31 cellular contexts compared by ENCODE assay signal in the genomic region with DNA sequence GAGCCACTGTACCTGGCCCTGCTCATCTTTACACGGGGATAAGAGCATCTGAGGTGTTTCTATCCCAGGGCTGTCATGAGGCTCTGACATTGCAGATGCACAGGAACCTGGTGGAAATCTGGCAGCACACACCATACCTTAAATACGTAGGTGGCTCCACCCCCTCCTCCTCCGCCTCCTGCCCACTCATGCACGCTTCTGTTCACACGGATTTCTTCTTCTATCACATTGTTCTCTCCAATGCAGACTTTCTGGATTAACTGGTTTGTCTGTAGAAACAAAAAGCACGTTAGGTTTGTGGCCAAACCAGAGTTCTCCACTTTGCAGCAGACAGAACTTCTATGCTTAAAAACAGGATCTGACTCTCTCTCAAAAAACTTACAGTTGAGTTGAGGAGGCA.
A peak's percentile ranks its signal among the peaks of the same experiment; 100 is the strongest.
DNase-seq lines count a peak whose midpoint lies in the region; ATAC-seq lines count a peak whose summit lies in the region.
"Had no signal": no experiment of that assay in that cellular context is flagged by ENCODE, and none has a peak within 500 bp of the region (broad histone marks: within the 10 kb centered on the region; RNA-seq: fewer than 3 reads in every experiment).

No MANE protein-coding gene starts in this region.

- ATAC-seq in stimulated activated memory B cell treated with anti-CD40 and anti-IgM and Interleukin-4, amounts not matched to agents 10 μg/mL and 1 μg/mL and 100 μg/mL, for 72 hours = no peak
- ATAC-seq: activated T-cell treated with anti-CD3 and anti-CD28 coated beads, Interleukin-2, amount 50 U/mL, for 72 hours; CD8-positive, alpha-beta T cell; gastrocnemius medialis; natural killer cell treated with Interleukin-12 subunit alpha and Interleukin-12 subunit beta and Interleukin-15 and Interleukin-18, amount 100 ng/mL, for 72 hours; right cardiac atrium; T-helper 17 cell had no signal

- H3K4me1 Mint-ChIP-seq in stimulated activated memory B cell treated with anti-CD40 and anti-IgM and Interleukin-4, amounts not matched to agents 10 μg/mL and 1 μg/mL and 100 μg/mL, for 72 hours = no peaks in the 10 kb centered on the region
- H3K4me1 Mint-ChIP-seq: activated CD4-positive, alpha-beta T cell treated with anti-CD3 and anti-CD28 coated beads, Interleukin-2, amount 10 ng/mL, durations not matched to agents 24 days and 14 days; activated naive CD4-positive, alpha-beta T cell treated with anti-CD3 and anti-CD28 coated beads, Interleukin-2, amount 10 ng/mL, durations not matched to agents 7 days and 5 days had no signal

- DNase-seq in NCI-H345 (lab: John Stamatoyannopoulos, UW) (peak; percentile 56), NCI-H345 treated with DMSO at 0.1 percent for 48 hours (lab: John Stamatoyannopoulos, UW; ENCODE audit: unreplicated experiment) (no peak), NCI-H510A treated with DMSO at 0.1 percent for 48 hours (lab: John Stamatoyannopoulos, UW) (peak; percentile 62), islet precursor cell (peak; percentile 68), ureter (ENCODE audit: low spot score) (peak; percentile 62), GF-D8 (lab: John Stamatoyannopoulos, UW) (no peak)
- no peak for DNase-seq in activated CD4-positive, alpha-beta T cell treated with anti-CD3 and anti-CD28 coated beads, Interleukin-2, amount 50 U/mL, for 4 hours
- DNase-seq: 8988T; activated CD4-positive, alpha-beta T cell treated with anti-CD3 and anti-CD28 coated beads, Interleukin-2, amount 10 ng/mL, durations not matched to agents 24 days and 14 days; activated naive CD4-positive, alpha-beta T cell treated with anti-CD3 and anti-CD28 coated beads, Interleukin-2, amount 10 ng/mL, durations not matched to agents 7 days and 5 days; activated T-cell treated with anti-CD3 and anti-CD28 coated beads, Interleukin-2, amount 50 U/mL, for 72 hours; amygdala; CD8-positive, alpha-beta T cell; colonic mucosa; DMS153; effector memory CD4-positive, alpha-beta T cell; esophagus squamous epithelium; gastrocnemius medialis; H7; hippocampal formation; NCI-H1105 treated with DMSO at 0.1 percent for 48 hours; NCI-H2107; ovary; right cardiac atrium; stimulated activated CD4-positive, alpha-beta T cell treated with anti-CD3 and anti-CD28 coated beads, Interleukin-12 subunit alpha, Interleukin-12 subunit beta, amount 100 ng/mL, for 4 hours; stimulated activated CD4-positive, alpha-beta T cell treated with anti-CD3 and anti-CD28 coated beads, Interleukin-4, amount 100 ng/mL, for 24 hours; stimulated activated naive CD4-positive, alpha-beta T cell; T-helper 17 cell; WERI-Rb-1 had no signal

- H3K36me3 Mint-ChIP-seq in stimulated activated memory B cell treated with anti-CD40 and anti-IgM and Interleukin-4, amounts not matched to agents 10 μg/mL and 1 μg/mL and 100 μg/mL, for 72 hours = no peaks in the 10 kb centered on the region
- H3K36me3 Mint-ChIP-seq: activated naive CD4-positive, alpha-beta T cell treated with anti-CD3 and anti-CD28 coated beads, Interleukin-2, amount 10 ng/mL, durations not matched to agents 7 days and 5 days; CD8-positive, alpha-beta T cell; natural killer cell treated with Interleukin-12 subunit alpha and Interleukin-12 subunit beta and Interleukin-15 and Interleukin-18, amount 100 ng/mL, for 72 hours had no signal

- no peaks in the 10 kb centered on the region for H3K9me3 Mint-ChIP-seq in stimulated activated memory B cell treated with anti-CD40 and anti-IgM and Interleukin-4, amounts not matched to agents 10 μg/mL and 1 μg/mL and 100 μg/mL, for 72 hours
- H3K9me3 Mint-ChIP-seq: activated CD4-positive, alpha-beta T cell treated with anti-CD3 and anti-CD28 coated beads, Interleukin-2, amount 10 ng/mL, durations not matched to agents 24 days and 14 days; activated naive CD4-positive, alpha-beta T cell treated with anti-CD3 and anti-CD28 coated beads, Interleukin-2, amount 10 ng/mL, durations not matched to agents 7 days and 5 days; activated T-cell treated with anti-CD3 and anti-CD28 coated beads, Interleukin-2, amount 50 U/mL, for 72 hours; CD8-positive, alpha-beta T cell; natural killer cell treated with Interleukin-12 subunit alpha and Interleukin-12 subunit beta and Interleukin-15 and Interleukin-18, amount 100 ng/mL, for 72 hours had no signal

- H3K27ac Mint-ChIP-seq in stimulated activated memory B cell treated with anti-CD40 and anti-IgM and Interleukin-4, amounts not matched to agents 10 μg/mL and 1 μg/mL and 100 μg/mL, for 72 hours = no peak overlapping the region
- H3K27ac Mint-ChIP-seq: activated CD4-positive, alpha-beta T cell treated with anti-CD3 and anti-CD28 coated beads, Interleukin-2, amount 10 ng/mL, durations not matched to agents 24 days and 14 days; activated naive CD4-positive, alpha-beta T cell treated with anti-CD3 and anti-CD28 coated beads, Interleukin-2, amount 10 ng/mL, durations not matched to agents 7 days and 5 days; activated T-cell treated with anti-CD3 and anti-CD28 coated beads, Interleukin-2, amount 50 U/mL, for 72 hours; CD8-positive, alpha-beta T cell; natural killer cell treated with Interleukin-12 subunit alpha and Interleukin-12 subunit beta and Interleukin-15 and Interleukin-18, amount 100 ng/mL, for 72 hours; T-helper 17 cell had no signal

- no peak overlapping the region for H3K4me3 Mint-ChIP-seq in stimulated activated memory B cell treated with anti-CD40 and anti-IgM and Interleukin-4, amounts not matched to agents 10 μg/mL and 1 μg/mL and 100 μg/mL, for 72 hours
- H3K4me3 Mint-ChIP-seq: activated CD4-positive, alpha-beta T cell treated with anti-CD3 and anti-CD28 coated beads, Interleukin-2, amount 10 ng/mL, durations not matched to agents 24 days and 14 days; activated naive CD4-positive, alpha-beta T cell treated with anti-CD3 and anti-CD28 coated beads, Interleukin-2, amount 10 ng/mL, durations not matched to agents 7 days and 5 days; activated T-cell treated with anti-CD3 and anti-CD28 coated beads, Interleukin-2, amount 50 U/mL, for 72 hours; CD8-positive, alpha-beta T cell; natural killer cell treated with Interleukin-12 subunit alpha and Interleukin-12 subunit beta and Interleukin-15 and Interleukin-18, amount 100 ng/mL, for 72 hours; T-helper 17 cell had no signal

- H3K27me3 Mint-ChIP-seq in stimulated activated memory B cell treated with anti-CD40 and anti-IgM and Interleukin-4, amounts not matched to agents 10 μg/mL and 1 μg/mL and 100 μg/mL, for 72 hours = peaks cover 33% of the 10 kb centered on the region

Comparison
In these comparisons a context has a peak if more than half of its experiments do, and no peak if none do; other contexts are left out.
1. DNase-seq: peak in NCI-H345 (single experiment), NCI-H510A treated with DMSO at 0.1 percent for 48 hours (single experiment), islet precursor cell (single experiment) and ureter (single experiment); none in NCI-H345 treated with DMSO at 0.1 percent for 48 hours (single experiment), activated CD4-positive, alpha-beta T cell treated with anti-CD3 and anti-CD28 coated beads, Interleukin-2, amount 50 U/mL, for 4 hours (0 of 2) and GF-D8 (single experiment).